Comparison of ENCODE assay signal across 14 cellular contexts in genomic region chr9:116320180-116320799, GRCh38.
"Had no signal": no experiment of that assay in that cellular context is flagged by ENCODE, and none has a peak within 500 bp of the region (broad histone marks: within the 10 kb centered on the region; RNA-seq: fewer than 3 reads in every experiment).

No MANE protein-coding gene starts in this region.

- H3K4me3 ChIP-seq: ascending aorta, colonic mucosa, pancreas, tibial artery had no signal

- ATAC-seq: activated CD8-positive, alpha-beta memory T cell treated with anti-CD3 and anti-CD28 coated beads, Interleukin-2, amount 10 ng/mL, durations not matched to agents 7 days and 5 days; activated T-cell treated with anti-CD3 and anti-CD28 coated beads, Interleukin-2, amount 50 U/mL, for 72 hours; left colon; pancreas had no signal

- H3K27me3 ChIP-seq: ascending aorta, colonic mucosa, pancreas, tibial artery had no signal

- FAIRE-seq: pancreas had no signal

- H3K9me3 ChIP-seq: ascending aorta, colonic mucosa, pancreas, tibial artery had no signal

- H3K36me3 ChIP-seq: ascending aorta, colonic mucosa, pancreas, tibial artery had no signal

- H3K27ac ChIP-seq: ascending aorta, colonic mucosa, pancreas, tibial artery had no signal

- DNase-seq: activated CD4-positive, alpha-beta T cell treated with anti-CD3 and anti-CD28 coated beads, Interleukin-2, amount 50 U/mL, for 48 hours; activated CD4-positive, CD25-positive, alpha-beta regulatory T cell treated with anti-CD3 and anti-CD28 coated beads, Interleukin-2, amount 50 U/mL, for 72 hours; activated CD8-positive, alpha-beta memory T cell treated with anti-CD3 and anti-CD28 coated beads, Interleukin-2, amount 10 ng/mL, durations not matched to agents 7 days and 5 days; activated gamma-delta T cell treated with Interleukin-2 at 50 U/mL for 16 hours; activated naive CD8-positive, alpha-beta T cell treated with anti-CD3 and anti-CD28 coated beads, Interleukin-2, amount 10 ng/mL, durations not matched to agents 7 days and 5 days; activated T-cell treated with anti-CD3 and anti-CD28 coated beads, Interleukin-2, amount 50 U/mL, for 72 hours; colonic mucosa; immature natural killer cell; left colon; mammary epithelial cell; pancreas; T-helper 2 cell; tibial artery had no signal

- H3K4me1 ChIP-seq: ascending aorta, colonic mucosa, pancreas, tibial artery had no signal
